24 cellular contexts compared by ENCODE assay signal in genomic region chr4:23388259-23388658, GRCh38.
DNase-seq lines count a peak whose midpoint lies in the region; ATAC-seq and TF ChIP-seq lines count a peak whose summit lies in the region.
"Had no signal": no experiment of that assay in that cellular context is flagged by ENCODE, and none has a peak within 500 bp of the region (broad histone marks: within the 10 kb centered on the region; RNA-seq: fewer than 3 reads in every experiment).

No MANE protein-coding gene starts in this region.

- H3K27ac ChIP-seq in left ventricle myocardium inferior (replicated peaks) = no peak overlapping the region
- peak overlapping the region; percentile 88 for H3K27ac ChIP-seq in psoas muscle
- H3K27ac ChIP-seq in skeletal muscle tissue (ENCODE audit: low read depth, low read length) = peak overlapping the region; percentile 76
- H3K27ac ChIP-seq: 22Rv1; A549; BLaER1 treated with 17β-estradiol and CSF1 and Interleukin-3, amounts not matched to agents 10 nM and 100 nM had no signal

- intact Hi-C loops in Right ventricle myocardium inferior (cut with DNase I) (no loop called here), left ventricle myocardium inferior (cut with micrococcal nuclease) (no loop called here), left ventricle myocardium superior (cut with micrococcal nuclease) (no loop called here), cardiac septum (cut with DNase I) (no loop called here), psoas muscle (cut with DNase I) (no loop called here)

- no peaks in the 10 kb centered on the region for H3K4me1 ChIP-seq in left ventricle myocardium inferior
- peaks cover 64% of the 10 kb centered on the region for H3K4me1 ChIP-seq in psoas muscle
- peaks cover 23 to 33% (median 28%) of the 10 kb centered on the region in 3 donors for H3K4me1 ChIP-seq in skeletal muscle tissue (ENCODE audit: control insufficient read depth in 3 of 3, insufficient read depth in 3 of 3, low read length in 3 of 3)
- H3K4me1 ChIP-seq: A549; BLaER1 treated with 17β-estradiol and CSF1 and Interleukin-3, amounts not matched to agents 10 nM and 100 nM had no signal

- peak; percentile 74 for ATAC-seq in Right ventricle myocardium inferior
- ATAC-seq in left ventricle myocardium superior = peak; percentile 75
- peak; percentile 39 to 74 (median 65) for ATAC-seq in psoas muscle
- ATAC-seq: A549, GM12878 had no signal

- no peak overlapping the region for H3K4me3 ChIP-seq in left ventricle myocardium inferior
- H3K4me3 ChIP-seq in psoas muscle = peak overlapping the region; percentile 39
- H3K4me3 ChIP-seq in skeletal muscle tissue (ENCODE audit: low read length in 3 of 3) = peak overlapping the region in 2 of 3 donors; percentile 3 to 17
- H3K4me3 ChIP-seq: A549; BLaER1 treated with 17β-estradiol and CSF1 and Interleukin-3, amounts not matched to agents 10 nM and 100 nM; GM12878 had no signal

- H3K27me3 ChIP-seq in left ventricle myocardium inferior (ENCODE audit: low read depth) (no peaks in the 10 kb centered on the region), psoas muscle (ENCODE audit: insufficient read depth in 3 of 3, low read length in 2 of 3) (no peaks in the 10 kb centered on the region), skeletal muscle tissue (ENCODE audit: control insufficient read depth in 3 of 3, insufficient read depth in 3 of 3, low read length in 3 of 3) (no peaks in the 10 kb centered on the region)
- H3K27me3 ChIP-seq: BLaER1 treated with 17β-estradiol and CSF1 and Interleukin-3, amounts not matched to agents 10 nM and 100 nM had no signal

- H3K9me3 ChIP-seq in left ventricle myocardium inferior (replicated peaks) (peaks cover under 1% of the 10 kb centered on the region), psoas muscle (no peaks in the 10 kb centered on the region), skeletal muscle tissue (ENCODE audit: control insufficient read depth in 3 of 3, low read length in 3 of 3) (no peaks in the 10 kb centered on the region)
- H3K9me3 ChIP-seq: A549; BLaER1 treated with 17β-estradiol and CSF1 and Interleukin-3, amounts not matched to agents 10 nM and 100 nM had no signal

- peak overlapping the region; percentile 22 to 66 (median 28) for H3K9ac ChIP-seq in skeletal muscle tissue (ENCODE audit: low read depth in 1 of 3, low read length in 3 of 3)
- H3K9ac ChIP-seq: BLaER1 treated with 17β-estradiol and CSF1 and Interleukin-3, amounts not matched to agents 10 nM and 100 nM had no signal

- TF ChIP-seq CTCF in left ventricle myocardium inferior (IDR thresholded peaks at IDR 0.05; ENCODE audit: borderline replicate concordance) = no peak
- TF ChIP-seq CTCF in psoas muscle (IDR thresholded peaks at IDR 0.05) = no peak

- DNase-seq in Right ventricle myocardium inferior (ENCODE audit: missing footprints) (no peak), left ventricle myocardium inferior (no peak), left ventricle myocardium superior (no peak), cardiac septum (ENCODE audit: low spot score) (no peak), psoas muscle (no peak), hippocampal formation (lab: John Stamatoyannopoulos, UW) (no peak), C1 segment of cervical spinal cord (lab: John Stamatoyannopoulos, UW) (no peak)
- DNase-seq: AML-193; CD4-positive, alpha-beta memory T cell; CD4-positive, CD25-positive, alpha-beta regulatory T cell; CD8-positive, alpha-beta memory T cell; COR-L47; DMS 273 treated with DMSO at 0.1 percent for 48 hours; DMS153; DMS53; DMS79; DND-41; EL; GDM1 had no signal

- WGBS in psoas muscle, 3 donors = 20 to 30% (median 21%) methylated on average over 6 of the region's 6 CpGs

- H3K36me3 ChIP-seq in left ventricle myocardium inferior (no peaks in the 10 kb centered on the region), psoas muscle (ENCODE audit: insufficient read depth in 1 of 2, low read depth in 1 of 2) (no peaks in the 10 kb centered on the region), skeletal muscle tissue (ENCODE audit: control insufficient read depth in 3 of 3, insufficient read depth in 3 of 3, low read length in 3 of 3) (no peaks in the 10 kb centered on the region)
- H3K36me3 ChIP-seq: BLaER1 treated with 17β-estradiol and CSF1 and Interleukin-3, amounts not matched to agents 10 nM and 100 nM had no signal
